ENCODE assay signal across 8 cellular contexts in the genomic region with DNA sequence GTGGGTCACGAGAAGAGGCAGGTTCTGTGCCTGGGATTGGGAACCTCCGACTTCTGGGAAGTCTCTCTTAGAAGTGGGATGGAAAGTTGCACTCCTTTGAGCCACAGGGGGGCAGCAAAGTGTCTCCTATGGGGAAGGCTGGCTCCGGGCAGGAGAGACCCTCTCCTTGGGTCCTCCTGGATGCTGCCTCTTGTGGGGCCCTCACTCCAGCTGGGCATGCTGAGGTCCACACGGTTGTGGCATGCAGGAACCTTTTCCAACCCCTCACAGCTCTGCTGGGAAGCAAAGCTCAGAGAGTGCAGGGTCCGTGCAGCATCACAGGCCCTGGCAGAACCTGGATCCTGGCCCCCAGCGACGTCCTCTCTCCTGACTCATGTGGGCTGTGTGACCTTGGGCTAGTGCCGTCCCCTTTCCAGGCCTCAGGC. TPM values are rescaled to one million over a fixed set of nuclear protein-coding genes. Genes with fewer than 3 reads are reported as not detected.
A peak's percentile ranks its signal among the peaks of the same experiment; 100 is the strongest.
DNase-seq lines count a peak whose midpoint lies in the region; ATAC-seq and TF ChIP-seq lines count a peak whose summit lies in the region.

No MANE protein-coding gene starts in this region.

- 46% methylated on average over 8 of the region's 8 CpGs for WGBS in mesenchymal stem cell

- peak; percentile 28 for DNase-seq in activated naive CD4-positive, alpha-beta T cell treated with anti-CD3 and anti-CD28 coated beads for 36 hours
- no peak for DNase-seq in activated naive CD4-positive, alpha-beta T cell treated with anti-CD3 and anti-CD28 coated beads, Interleukin-2, amount 50 U/mL, for 72 hours (ENCODE audit: low spot score in 2 of 2)
- peak; percentile 59 for DNase-seq in NCI-H2171 treated with DMSO at 0.1 percent for 48 hours (lab: John Stamatoyannopoulos, UW)
- DNase-seq in T47D (ENCODE audit: low read depth in 1 of 2, low spot score in 1 of 2) = peak; percentile 66 to 68
- DNase-seq in mesenchymal stem cell = peak; percentile 48
- no peak for DNase-seq in omental fat pad (ENCODE audit: low spot score)

- H3K36me3 ChIP-seq in mesenchymal stem cell (ENCODE audit: control insufficient read depth in 1 of 2, insufficient read depth in 2 of 2, low read depth in 1 of 2, low read length in 2 of 2) = no peaks in the 10 kb centered on the region

- intact Hi-C loops in activated naive CD4-positive, alpha-beta T cell treated with anti-CD3 and anti-CD28 coated beads for 36 hours (cut with micrococcal nuclease) = loop anchor here (5.0 kb wide), 1 partner anchor 473 kb away; no protein-coding TSS in a partner anchor

- H3K4me2 ChIP-seq in mesenchymal stem cell (ENCODE audit: low read length, poor library complexity, severe bottlenecking) = no peak overlapping the region

- no peak overlapping the region for H4K8ac ChIP-seq in mesenchymal stem cell (ENCODE audit: low read length)

- H3K27me3 Mint-ChIP-seq in activated naive CD4-positive, alpha-beta T cell treated with anti-CD3 and anti-CD28 coated beads for 36 hours (ENCODE audit: low read depth) = peaks cover 3% of the 10 kb centered on the region

- H3K9me3 Mint-ChIP-seq in activated naive CD4-positive, alpha-beta T cell treated with anti-CD3 and anti-CD28 coated beads for 36 hours = no peaks in the 10 kb centered on the region
- H3K9me3 Mint-ChIP-seq in activated naive CD4-positive, alpha-beta T cell treated with anti-CD3 and anti-CD28 coated beads, Interleukin-2, amount 50 U/mL, for 72 hours = no peaks in the 10 kb centered on the region

- H2BK15ac ChIP-seq in mesenchymal stem cell (ENCODE audit: low read depth, poor library complexity, severe bottlenecking) = no peak overlapping the region

- in situ Hi-C loops in T47D (cut with HindIII; ENCODE audit: low pct_unique_long_range_greater_than_20kb, low sequenced_read_pairs) = no loop called here

- no peaks in the 10 kb centered on the region for H3K79me1 ChIP-seq in mesenchymal stem cell (replicated peaks; ENCODE audit: low read length, poor library complexity, severe bottlenecking)

- H3K36me3 Mint-ChIP-seq in activated naive CD4-positive, alpha-beta T cell treated with anti-CD3 and anti-CD28 coated beads for 36 hours (ENCODE audit: low read depth) = no peaks in the 10 kb centered on the region
- H3K36me3 Mint-ChIP-seq in activated naive CD4-positive, alpha-beta T cell treated with anti-CD3 and anti-CD28 coated beads, Interleukin-2, amount 50 U/mL, for 72 hours = peaks cover 0 to under 1% of the 10 kb centered on the region in 2 donors

- H3K23ac ChIP-seq in mesenchymal stem cell (ENCODE audit: low read length in 2 of 2) = no peak overlapping the region

- no peak overlapping the region for H3K4ac ChIP-seq in mesenchymal stem cell (ENCODE audit: low read depth in 1 of 2, low read length in 2 of 2)

- H3K27me3 ChIP-seq in mesenchymal stem cell (ENCODE audit: control insufficient read depth in 1 of 2, insufficient read depth in 1 of 2, low read length in 2 of 2) = peaks cover 61% of the 10 kb centered on the region in 2 experiments

- no peak overlapping the region for H2BK5ac ChIP-seq in mesenchymal stem cell (ENCODE audit: low read depth, low read length, poor library complexity, severe bottlenecking)

- H2BK12ac ChIP-seq in mesenchymal stem cell (ENCODE audit: low read length in 2 of 2) = no peak overlapping the region

- no peak overlapping the region for H3K4me3 Mint-ChIP-seq in activated naive CD4-positive, alpha-beta T cell treated with anti-CD3 and anti-CD28 coated beads for 36 hours

- H3K18ac ChIP-seq in mesenchymal stem cell (ENCODE audit: low read depth in 1 of 2, low read length in 2 of 2) = no peak overlapping the region

- no peak for ATAC-seq in activated naive CD4-positive, alpha-beta T cell treated with anti-CD3 and anti-CD28 coated beads, Interleukin-2, amount 50 U/mL, for 72 hours
- no peak for ATAC-seq in omental fat pad (ENCODE audit: low FRiP score)
- ATAC-seq in GM19035 (IDR thresholded peaks at IDR 0.05; ENCODE audit: unreplicated experiment) = no peak
- no peak for ATAC-seq in HG02852 (IDR thresholded peaks at IDR 0.05; ENCODE audit: unreplicated experiment)

- no peak for TF ChIP-seq CTCF in omental fat pad (IDR thresholded peaks at IDR 0.05)

- no peak overlapping the region for H3K9ac ChIP-seq in mesenchymal stem cell (ENCODE audit: low read length)

- CTCF ChIA-PET in activated naive CD4-positive, alpha-beta T cell treated with anti-CD3 and anti-CD28 coated beads for 36 hours (lab: Charles Lee) = no interaction called here

- H3K27ac ChIP-seq in mesenchymal stem cell (ENCODE audit: low read length, poor library complexity, severe bottlenecking) = no peak overlapping the region

- no peaks in the 10 kb centered on the region for H3K4me1 ChIP-seq in mesenchymal stem cell (ENCODE audit: control insufficient read depth, insufficient read depth, low read depth, low read length)

- no peaks in the 10 kb centered on the region for H3K4me1 Mint-ChIP-seq in activated naive CD4-positive, alpha-beta T cell treated with anti-CD3 and anti-CD28 coated beads for 36 hours (ENCODE audit: low read depth)

- no peak overlapping the region for H2BK120ac ChIP-seq in mesenchymal stem cell (ENCODE audit: low read depth, low read length)

- H3K9me3 ChIP-seq in mesenchymal stem cell (ENCODE audit: control insufficient read depth, low read length) = no peaks in the 10 kb centered on the region

- no peak overlapping the region for H3K27ac Mint-ChIP-seq in activated naive CD4-positive, alpha-beta T cell treated with anti-CD3 and anti-CD28 coated beads for 36 hours
- no peak overlapping the region for H3K27ac Mint-ChIP-seq in activated naive CD4-positive, alpha-beta T cell treated with anti-CD3 and anti-CD28 coated beads, Interleukin-2, amount 50 U/mL, for 72 hours

- H3K4me3 ChIP-seq in mesenchymal stem cell (ENCODE audit: insufficient read depth in 1 of 2, low read depth in 1 of 2, low read length in 2 of 2) = no peak overlapping the region

- H4K91ac ChIP-seq in mesenchymal stem cell (ENCODE audit: low read length) = no peak overlapping the region

- H2AK5ac ChIP-seq in mesenchymal stem cell (ENCODE audit: low read length, severe bottlenecking) = no peak overlapping the region

- no peak overlapping the region for H2AFZ ChIP-seq in mesenchymal stem cell (ENCODE audit: low read depth, low read length)

- no peak overlapping the region for H3K14ac ChIP-seq in mesenchymal stem cell (ENCODE audit: low read length in 2 of 2)

RNA-seq across cellular contexts. Expression of gene SDSL, which starts 17.4 kb away (rescaled TPM):
- total RNA-seq in activated naive CD4-positive, alpha-beta T cell treated with anti-CD3 and anti-CD28 coated beads for 36 hours = not detected
- total RNA-seq in activated naive CD4-positive, alpha-beta T cell treated with anti-CD3 and anti-CD28 coated beads, Interleukin-2, amount 50 U/mL, for 72 hours = 1 to 10 TPM in 1 of 2 donors, not detected in 1; 2.9 TPM
- 5.4 TPM for polyA plus RNA-seq in mesenchymal stem cell (2013, experiment 1 of 2)
- polyA plus RNA-seq in mesenchymal stem cell (2013, experiment 2 of 2) = 4.6 TPM
- 1 to 10 TPM; 2.1 to 6.0 (median 4.1) TPM for total RNA-seq in omental fat pad

RNA-seq across cellular contexts. Expression of gene LHX5, which starts 32.1 kb away (rescaled TPM):
- not detected for total RNA-seq in activated naive CD4-positive, alpha-beta T cell treated with anti-CD3 and anti-CD28 coated beads for 36 hours
- not detected for total RNA-seq in activated naive CD4-positive, alpha-beta T cell treated with anti-CD3 and anti-CD28 coated beads, Interleukin-2, amount 50 U/mL, for 72 hours
- not detected for polyA plus RNA-seq in mesenchymal stem cell (2013, experiment 1 of 2)
- polyA plus RNA-seq in mesenchymal stem cell (2013, experiment 2 of 2) = not detected
- not detected for total RNA-seq in omental fat pad

RNA-seq across cellular contexts. Expression of gene SDS, which starts 35.9 kb away (rescaled TPM):
- total RNA-seq in activated naive CD4-positive, alpha-beta T cell treated with anti-CD3 and anti-CD28 coated beads for 36 hours = not detected
- total RNA-seq in activated naive CD4-positive, alpha-beta T cell treated with anti-CD3 and anti-CD28 coated beads, Interleukin-2, amount 50 U/mL, for 72 hours = not detected
- polyA plus RNA-seq in mesenchymal stem cell (2013, experiment 1 of 2) = not detected
- polyA plus RNA-seq in mesenchymal stem cell (2013, experiment 2 of 2) = not detected
- 10 to 100 TPM in 1 of 4 donors, 1 to 10 TPM in 2, under 1 TPM in 1; 0.63 to 52.1 (median 3.3) TPM for total RNA-seq in omental fat pad

Comparison
In these comparisons a context has a peak if more than half of its experiments do, and no peak if none do; other contexts are left out.
1. DNase-seq: peak in activated naive CD4-positive, alpha-beta T cell treated with anti-CD3 and anti-CD28 coated beads for 36 hours (single experiment), NCI-H2171 treated with DMSO at 0.1 percent for 48 hours (single experiment), T47D (2 of 2) and mesenchymal stem cell (single experiment); none in activated naive CD4-positive, alpha-beta T cell treated with anti-CD3 and anti-CD28 coated beads, Interleukin-2, amount 50 U/mL, for 72 hours (0 of 2) and omental fat pad (single experiment).